22 cellular contexts compared by ENCODE assay signal in genomic region chr4:152668338-152668964, GRCh38. TPM values are rescaled to one million over a fixed set of nuclear protein-coding genes. Genes with fewer than 3 reads are reported as not detected.
DNase-seq lines count a peak whose midpoint lies in the region; ATAC-seq and TF ChIP-seq lines count a peak whose summit lies in the region.
"Had no signal": no experiment of that assay in that cellular context is flagged by ENCODE, and none has a peak within 500 bp of the region (broad histone marks: within the 10 kb centered on the region; RNA-seq: fewer than 3 reads in every experiment).

No MANE protein-coding gene starts in this region.

- peaks cover 12% of the 10 kb centered on the region for H3F3A ChIP-seq in DOHH2 (ENCODE audit: control insufficient read depth, insufficient read depth)

- no peaks in the 10 kb centered on the region for H3K9me2 ChIP-seq in DOHH2 (replicated peaks; ENCODE audit: control insufficient read depth, low read length)
- H3K9me2 ChIP-seq: SK-N-SH had no signal

- TF ChIP-seq CTCF in DOHH2 (IDR thresholded peaks at IDR 0.05; ENCODE audit: low read depth, low read length, poor library complexity, severe bottlenecking): no peak
- TF ChIP-seq CTCF in activated B cell treated with CpG ODN at 0.5 μM for 24 hours (IDR thresholded peaks at IDR 0.05): no peak

- H3K27me3 ChIP-seq in DOHH2 (ENCODE audit: control insufficient read depth, low read length): no peaks in the 10 kb centered on the region
- H3K27me3 ChIP-seq: BE2C had no signal

- POLR2A ChIA-PET in activated B cell treated with CpG ODN at 0.5 μM for 24 hours (lab: Charles Lee): interaction anchor here (0.6 to 5.4 kb wide), 4 partner anchors 10 to 137 kb away, joined by 4 to 53 read pairs (median 4); partner anchors contain the start of gene TMEM154

- peak overlapping the region; percentile 68 for H3K4me3 ChIP-seq in DOHH2 (ENCODE audit: low read length)
- peak overlapping the region; percentile 7 for H3K4me3 ChIP-seq in Jurkat, Clone E6-1 (ENCODE audit: low read length)

- H3K27me3 Mint-ChIP-seq in activated B cell treated with CpG ODN at 0.5 μM for 24 hours: no peaks in the 10 kb centered on the region
- H3K27me3 Mint-ChIP-seq in naive B cell: no peaks in the 10 kb centered on the region
- H3K27me3 Mint-ChIP-seq: CD4-positive, alpha-beta T cell had no signal

- H4K20me1 ChIP-seq in DOHH2 (ENCODE audit: control insufficient read depth, insufficient read depth, low read depth, low read length): no peaks in the 10 kb centered on the region

- H3K79me2 ChIP-seq in DOHH2 (ENCODE audit: control insufficient read depth, low read length): peaks cover 9% of the 10 kb centered on the region

- DNase-seq in Jurkat, Clone E6-1 (ENCODE audit: low read depth, low spot score): no peak
- DNase-seq in activated B cell treated with CpG ODN at 0.5 μM for 24 hours (no peak), naive B cell (no peak), activated gamma-delta T cell treated with Interleukin-2 at 50 U/mL for 16 hours (no peak), GM03348 (ENCODE audit: low spot score) (no peak)
- no peak for DNase-seq in activated CD4-positive, CD25-positive, alpha-beta regulatory T cell (lab: John Stamatoyannopoulos, UW)
- DNase-seq: 8988T; BE2C; Caco-2; CD4-positive, alpha-beta T cell; GDM1; HCEC 1CT; KBM-7; NCI-H1694 treated with DMSO at 0.1 percent for 48 hours; NCI-H510A; NCI-H748 treated with DMSO at 0.1 percent for 48 hours; PC-3; RPMI8226; SHP77 treated with DMSO at 0.1 percent for 48 hours; SK-N-SH had no signal

- H3K4me2 ChIP-seq in DOHH2 (ENCODE audit: low read length): peak overlapping the region; percentile 62
- H3K4me2 ChIP-seq: SK-N-SH had no signal

- H3K4me1 Mint-ChIP-seq in activated B cell treated with CpG ODN at 0.5 μM for 24 hours (peaks cover 79% of the 10 kb centered on the region), naive B cell (peaks cover 52 to 80% (median 68%) of the 10 kb centered on the region in 3 donors)

- CTCF ChIA-PET in activated B cell treated with CpG ODN at 0.5 μM for 24 hours (lab: Charles Lee): interaction anchor here (1.3 kb wide), 1 partner anchor 8 kb away, joined by 5 read pairs; no protein-coding TSS in a partner anchor

- peaks cover 32% of the 10 kb centered on the region for H3K36me3 Mint-ChIP-seq in activated B cell treated with CpG ODN at 0.5 μM for 24 hours (ENCODE audit: low read depth)
- H3K36me3 Mint-ChIP-seq in naive B cell: peaks cover 13 to 21% of the 10 kb centered on the region in 2 donors

- intact Hi-C loops in activated B cell treated with CpG ODN at 0.5 μM for 24 hours (cut with micrococcal nuclease): no loop called here

- ATAC-seq in activated B cell treated with CpG ODN at 0.5 μM for 24 hours (ENCODE audit: low read depth): no peak
- ATAC-seq in naive B cell (ENCODE audit: low read depth in 2 of 2): no peak
- ATAC-seq in SK-N-SH treated with all-trans-retinoic acid at 6 μM for 48 hours: no peak
- ATAC-seq: PC-3 had no signal

- peaks cover 64% of the 10 kb centered on the region for H3K4me1 ChIP-seq in DOHH2 (ENCODE audit: control insufficient read depth, low read length)
- H3K4me1 ChIP-seq: BE2C, Caco-2 had no signal

- H3K9me3 Mint-ChIP-seq in activated B cell treated with CpG ODN at 0.5 μM for 24 hours: peaks cover 2% of the 10 kb centered on the region
- peaks cover 0 to 3% (median 0%) of the 10 kb centered on the region in 7 donors for H3K9me3 Mint-ChIP-seq in naive B cell
- H3K9me3 Mint-ChIP-seq: CD4-positive, alpha-beta T cell had no signal

- peak overlapping the region; percentile 81 for H3K27ac Mint-ChIP-seq in activated B cell treated with CpG ODN at 0.5 μM for 24 hours
- H3K27ac Mint-ChIP-seq in naive B cell: peak overlapping the region; percentile 57 to 98 (median 82)
- H3K27ac Mint-ChIP-seq: CD4-positive, alpha-beta T cell had no signal

- no peak overlapping the region for H3K4me3 Mint-ChIP-seq in activated B cell treated with CpG ODN at 0.5 μM for 24 hours
- peak overlapping the region in 2 of 8 donors; percentile 34 to 54 for H3K4me3 Mint-ChIP-seq in naive B cell
- H3K4me3 Mint-ChIP-seq: CD4-positive, alpha-beta T cell had no signal

- H3K27ac ChIP-seq in DOHH2 (ENCODE audit: low read depth, low read length): peak overlapping the region; percentile 79

- H3K9me3 ChIP-seq in DOHH2 (ENCODE audit: control insufficient read depth, insufficient read depth, low read length): no peaks in the 10 kb centered on the region
- H3K9me3 ChIP-seq: BE2C, SK-N-SH had no signal

- H3K36me3 ChIP-seq in DOHH2 (ENCODE audit: control insufficient read depth, low read length): 0 out of 2 replicates have a peak, but pooled peaks cover 7% of the 10 kb centered on the region
- H3K36me3 ChIP-seq: BE2C had no signal

TF ChIP-seq in SK-N-SH treated with all-trans-retinoic acid at 6 μM for 48 hours, 23 proteins besides CTCF, POLR2A, EP300 and RAD21:
- TF ChIP-seq ARNTL (CRISPR knock-in tag; IDR thresholded peaks at IDR 0.05; ENCODE audit: borderline replicate concordance, low read depth) (no peak), CREB5 (CRISPR knock-in tag; IDR thresholded peaks at IDR 0.05; ENCODE audit: low read depth) (no peak), CSRNP3 (CRISPR knock-in tag; IDR thresholded peaks at IDR 0.05) (no peak), BACH2 (CRISPR knock-in tag; IDR thresholded peaks at IDR 0.05; ENCODE audit: borderline replicate concordance) (no peak), TSHZ2 (CRISPR knock-in tag; IDR thresholded peaks at IDR 0.05) (no peak), GLIS3 (CRISPR knock-in tag; IDR thresholded peaks at IDR 0.05) (no peak), TCF4 (CRISPR knock-in tag; IDR thresholded peaks at IDR 0.05; ENCODE audit: borderline replicate concordance) (no peak), TOX (CRISPR knock-in tag; IDR thresholded peaks at IDR 0.05; ENCODE audit: borderline replicate concordance) (no peak), ZFP3 (CRISPR knock-in tag; IDR thresholded peaks at IDR 0.05) (no peak), ISL1 (CRISPR knock-in tag; IDR thresholded peaks at IDR 0.05) (no peak), ZNF565 (CRISPR knock-in tag; conservative IDR thresholded peaks at IDR 0.05; ENCODE audit: low read depth) (no peak)

RNA-seq across cellular contexts. Expression of gene TMEM154, which starts 11.3 kb away (rescaled TPM):
- polyA plus RNA-seq in Jurkat, Clone E6-1 (2012; ENCODE audit: insufficient read depth, insufficient read length): 6.2 TPM
- total RNA-seq in activated B cell treated with CpG ODN at 0.5 μM for 24 hours: 47.5 and 59.9 TPM in 2 replicates
- polyA plus RNA-seq in naive B cell (ENCODE audit: low read depth in 6 of 6): 100 to 1,000 TPM; 125 to 213 (median 155) TPM
